28 cellular contexts compared by ENCODE assay signal in genomic region chr18:64949885-64950284, GRCh38.
"Had no signal": no experiment of that assay in that cellular context is flagged by ENCODE, and none has a peak within 500 bp of the region (broad histone marks: within the 10 kb centered on the region; RNA-seq: fewer than 3 reads in every experiment).

No MANE protein-coding gene starts in this region.

- DNase-seq: colonic mucosa; cortex of kidney; dermis blood vessel endothelial cell; dorsolateral prefrontal cortex; effector CD4-positive, alpha-beta T cell; effector CD8-positive, alpha-beta T cell; effector memory CD4-positive, alpha-beta T cell; effector memory CD8-positive, alpha-beta T cell; endodermal cell; erythroblast; esophagus squamous epithelium; foreskin fibroblast; foreskin keratinocyte; foreskin melanocyte; gastrocnemius medialis; glutamatergic neuron; head of caudate nucleus; heart left ventricle; heart right ventricle had no signal

- FAIRE-seq: colon, endometrium, endothelial cell of umbilical vein, frontal cortex had no signal

- H3K9me3 ChIP-seq: colonic mucosa, esophagus muscularis mucosa, gastrocnemius medialis, gastroesophageal sphincter had no signal

- H3K36me3 ChIP-seq: colonic mucosa, esophagus muscularis mucosa, esophagus squamous epithelium, gastrocnemius medialis, gastroesophageal sphincter, heart left ventricle, heart right ventricle had no signal

- H3K27me3 ChIP-seq: colonic mucosa, dorsolateral prefrontal cortex, esophagus muscularis mucosa, esophagus squamous epithelium, foreskin keratinocyte, gastrocnemius medialis, gastroesophageal sphincter, heart left ventricle, heart right ventricle had no signal

- ATAC-seq: effector memory CD8-positive, alpha-beta T cell; esophagus mucosa; foreskin keratinocyte; gastrocnemius medialis; gastroesophageal sphincter; heart left ventricle; heart right ventricle had no signal

- H3K4me3 ChIP-seq: colonic mucosa, coronary artery, dorsolateral prefrontal cortex, esophagus muscularis mucosa, esophagus squamous epithelium, gastrocnemius medialis, gastroesophageal sphincter, heart left ventricle, heart right ventricle had no signal

- H3K4me1 ChIP-seq: colonic mucosa, esophagus muscularis mucosa, esophagus squamous epithelium, foreskin keratinocyte, gastrocnemius medialis, gastroesophageal sphincter, heart left ventricle, heart right ventricle had no signal

- H3K27ac ChIP-seq: colonic mucosa, coronary artery, dorsolateral prefrontal cortex, epithelial cell of prostate, esophagus muscularis mucosa, esophagus squamous epithelium, foreskin keratinocyte, gastrocnemius medialis, gastroesophageal sphincter, heart left ventricle, heart right ventricle had no signal
